ENCODE assay signal across 27 cellular contexts in the genomic region with DNA sequence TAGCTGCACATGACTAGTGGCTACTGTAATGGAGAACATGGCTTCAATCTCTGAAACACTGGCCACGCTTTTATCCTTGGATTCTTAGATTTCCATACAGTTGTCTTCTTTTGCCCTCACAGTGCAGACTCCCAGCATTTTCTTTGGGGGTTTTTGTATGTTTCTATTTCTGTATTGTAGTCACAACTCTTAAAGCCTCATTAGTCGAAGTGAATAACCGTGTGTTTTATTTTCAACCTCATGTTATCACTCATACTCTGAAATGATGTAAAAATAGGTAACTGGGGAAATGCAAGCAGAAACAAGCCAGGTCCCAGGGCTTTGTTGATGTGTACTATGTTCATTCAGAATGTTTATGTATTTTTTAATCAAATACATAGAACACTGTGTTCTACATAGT.
DNase-seq lines count a peak whose midpoint lies in the region; ATAC-seq and TF ChIP-seq lines count a peak whose summit lies in the region.
"Had no signal": no experiment of that assay in that cellular context is flagged by ENCODE, and none has a peak within 500 bp of the region (broad histone marks: within the 10 kb centered on the region; RNA-seq: fewer than 3 reads in every experiment).

No MANE protein-coding gene starts in this region.

- H3K27ac Mint-ChIP-seq in activated naive CD8-positive, alpha-beta T cell = peak overlapping the region; percentile 29
- H3K27ac Mint-ChIP-seq in activated naive CD8-positive, alpha-beta T cell treated with anti-CD3 and anti-CD28 coated beads, Interleukin-2, amount 50 U/mL, for 24 hours = no peak overlapping the region
- H3K27ac Mint-ChIP-seq in stimulated activated naive B cell treated with anti-CD40 and anti-IgM and Interleukin-4, amounts not matched to agents 10 μg/mL and 1 μg/mL and 100 μg/mL, for 72 hours = peak overlapping the region; percentile 53
- H3K27ac Mint-ChIP-seq: activated naive CD4-positive, alpha-beta T cell treated with anti-CD3 and anti-CD28 coated beads for 36 hours; H9; T-cell had no signal

- H3K36me3 Mint-ChIP-seq in activated naive CD8-positive, alpha-beta T cell = peaks cover 7% of the 10 kb centered on the region
- H3K36me3 Mint-ChIP-seq in activated naive CD8-positive, alpha-beta T cell treated with anti-CD3 and anti-CD28 coated beads, Interleukin-2, amount 50 U/mL, for 24 hours (ENCODE audit: low read depth) = peaks cover 20% of the 10 kb centered on the region
- peaks cover 2 to 21% of the 10 kb centered on the region in 2 donors for H3K36me3 Mint-ChIP-seq in stimulated activated naive B cell treated with anti-CD40 and anti-IgM and Interleukin-4, amounts not matched to agents 10 μg/mL and 1 μg/mL and 100 μg/mL, for 72 hours

- ATAC-seq in activated naive CD8-positive, alpha-beta T cell treated with anti-CD3 and anti-CD28 coated beads, Interleukin-2, amount 50 U/mL, for 24 hours = no peak
- ATAC-seq in GM21390 (IDR thresholded peaks at IDR 0.05; ENCODE audit: unreplicated experiment) = peak; percentile 41
- ATAC-seq in stimulated activated naive B cell treated with anti-CD40 and anti-IgM and Interleukin-4, amounts not matched to agents 10 μg/mL and 1 μg/mL and 100 μg/mL, for 72 hours (replicated peaks) = peak; percentile 10 to 35
- ATAC-seq: lower lobe of right lung; naive thymus-derived CD8-positive, alpha-beta T cell; T-cell had no signal

- no peak for TF ChIP-seq CTCF in VCaP (conservative IDR thresholded peaks at IDR 0.05)

- no peaks in the 10 kb centered on the region for H3K27me3 Mint-ChIP-seq in activated naive CD8-positive, alpha-beta T cell
- H3K27me3 Mint-ChIP-seq in activated naive CD8-positive, alpha-beta T cell treated with anti-CD3 and anti-CD28 coated beads, Interleukin-2, amount 50 U/mL, for 24 hours = no peaks in the 10 kb centered on the region
- no peaks in the 10 kb centered on the region for H3K27me3 Mint-ChIP-seq in stimulated activated naive B cell treated with anti-CD40 and anti-IgM and Interleukin-4, amounts not matched to agents 10 μg/mL and 1 μg/mL and 100 μg/mL, for 72 hours
- H3K27me3 Mint-ChIP-seq: naive thymus-derived CD8-positive, alpha-beta T cell; T-cell had no signal

- no peak overlapping the region for H3K4me3 Mint-ChIP-seq in activated naive CD8-positive, alpha-beta T cell
- H3K4me3 Mint-ChIP-seq in activated naive CD8-positive, alpha-beta T cell treated with anti-CD3 and anti-CD28 coated beads, Interleukin-2, amount 50 U/mL, for 24 hours = no peak overlapping the region
- peak overlapping the region in 1 of 2 donors; percentile 14 for H3K4me3 Mint-ChIP-seq in stimulated activated naive B cell treated with anti-CD40 and anti-IgM and Interleukin-4, amounts not matched to agents 10 μg/mL and 1 μg/mL and 100 μg/mL, for 72 hours
- H3K4me3 Mint-ChIP-seq: activated naive CD4-positive, alpha-beta T cell treated with anti-CD3 and anti-CD28 coated beads for 36 hours; CD14-positive monocyte; H9 had no signal

- peaks cover 81% of the 10 kb centered on the region for H3K4me1 Mint-ChIP-seq in activated naive CD8-positive, alpha-beta T cell (ENCODE audit: low read depth)
- peaks cover 87% of the 10 kb centered on the region for H3K4me1 Mint-ChIP-seq in activated naive CD8-positive, alpha-beta T cell treated with anti-CD3 and anti-CD28 coated beads, Interleukin-2, amount 50 U/mL, for 24 hours
- H3K4me1 Mint-ChIP-seq in stimulated activated naive B cell treated with anti-CD40 and anti-IgM and Interleukin-4, amounts not matched to agents 10 μg/mL and 1 μg/mL and 100 μg/mL, for 72 hours = peaks cover 55 to 97% of the 10 kb centered on the region in 2 donors

- H3K9me3 Mint-ChIP-seq in activated naive CD8-positive, alpha-beta T cell (ENCODE audit: low read depth) = no peaks in the 10 kb centered on the region
- H3K9me3 Mint-ChIP-seq in activated naive CD8-positive, alpha-beta T cell treated with anti-CD3 and anti-CD28 coated beads, Interleukin-2, amount 50 U/mL, for 24 hours = no peaks in the 10 kb centered on the region
- no peaks in the 10 kb centered on the region for H3K9me3 Mint-ChIP-seq in stimulated activated naive B cell treated with anti-CD40 and anti-IgM and Interleukin-4, amounts not matched to agents 10 μg/mL and 1 μg/mL and 100 μg/mL, for 72 hours
- H3K9me3 Mint-ChIP-seq: activated naive CD4-positive, alpha-beta T cell treated with anti-CD3 and anti-CD28 coated beads for 36 hours; CD14-positive monocyte; naive thymus-derived CD8-positive, alpha-beta T cell; T-cell had no signal

- DNase-seq in activated naive CD8-positive, alpha-beta T cell treated with anti-CD3 and anti-CD28 coated beads, Interleukin-2, amount 50 U/mL, for 24 hours = no peak
- no peak for DNase-seq in stimulated activated naive B cell treated with anti-CD40 and anti-IgM and Interleukin-4, amounts not matched to agents 10 μg/mL and 1 μg/mL and 100 μg/mL, for 72 hours
- no peak for DNase-seq in activated CD4-positive, CD25-positive, alpha-beta regulatory T cell treated with anti-CD3 and anti-CD28 coated beads, Interleukin-2, amount 50 U/mL, for 72 hours
- no peak for DNase-seq in activated naive CD4-positive, alpha-beta T cell treated with anti-CD3 and anti-CD28 coated beads, Interleukin-2, amount 50 U/mL, for 16 hours
- DNase-seq: activated naive CD4-positive, alpha-beta T cell treated with anti-CD3 and anti-CD28 coated beads for 36 hours; anterior cingulate cortex; Calu3; DMS79 treated with DMSO at 0.1 percent for 48 hours; dorsolateral prefrontal cortex; GF-D8; H9; heart right ventricle; Kasumi-1; lower lobe of right lung; naive thymus-derived CD8-positive, alpha-beta T cell; NCI-H1417 treated with DMSO at 0.1 percent for 48 hours; NCI-H2081; NCI-H2227 treated with DMSO at 0.1 percent for 48 hours; NK-92 treated with Interleukin-12 subunit alpha and Interleukin-12 subunit beta, amount 100 ng/mL, for 24 hours; stimulated activated CD4-positive, alpha-beta T cell treated with anti-CD3 and anti-CD28 coated beads, Interleukin-4, amount 100 ng/mL, for 24 hours; T-cell; upper lobe of left lung had no signal

- H3K27ac ChIP-seq in VCaP = peak overlapping the region; percentile 77
- H3K27ac ChIP-seq: breast epithelium, heart right ventricle, lower lobe of right lung, upper lobe of left lung had no signal
